In the genomic region with DNA sequence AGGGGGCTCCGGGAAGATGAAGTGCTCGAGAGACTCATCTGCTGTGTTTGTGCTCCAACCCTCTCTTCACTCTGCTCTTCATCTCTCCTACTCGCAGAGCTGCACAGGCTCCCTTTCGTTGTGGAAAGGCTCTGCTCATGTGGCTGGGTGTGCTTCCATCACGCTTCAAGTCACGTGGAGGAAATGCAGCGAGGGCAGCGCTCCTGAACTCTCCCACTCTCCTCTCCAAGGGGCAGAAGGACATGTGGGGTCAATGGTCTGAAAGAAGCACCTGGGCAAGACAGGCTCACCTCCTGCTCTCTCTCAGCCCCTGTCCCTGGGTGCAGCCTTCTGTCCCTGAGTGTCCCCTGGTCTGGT, we compare ENCODE assay signal across 1 cellular context.
A peak's percentile ranks its signal among the peaks of the same experiment; 100 is the strongest.
TF ChIP-seq lines count a peak whose summit lies in the region.

No MANE protein-coding gene starts in this region.

TF ChIP-seq in K562, 482 proteins besides CTCF, POLR2A, EP300 and RAD21 (continued from another document):
- TF ChIP-seq HMGN3 (IDR thresholded peaks at IDR 0.05; ENCODE audit: borderline replicate concordance, extremely low read depth, insufficient read length, low read depth, low read length): no peak
- TF ChIP-seq PCBP2 (IDR thresholded peaks at IDR 0.05; ENCODE audit: low read depth, low read length, poor library complexity, severe bottlenecking): no peak
- TF ChIP-seq GABPB1 (CRISPR knock-in tag; IDR thresholded peaks at IDR 0.05): 0 out of 2 replicates have a peak, but pooled peaks have one; percentile 17
- peak; percentile 83 for TF ChIP-seq USF1 (CRISPR knock-in tag; IDR thresholded peaks at IDR 0.05)
- no peak for TF ChIP-seq SNRNP70 (optimal IDR thresholded peaks at IDR 0.05; ENCODE audit: low read depth, low read length)
- no peak for TF ChIP-seq MECOM (CRISPR knock-in tag; IDR thresholded peaks at IDR 0.05)
- TF ChIP-seq ETV1 (tag; conservative IDR thresholded peaks at IDR 0.05; ENCODE audit: low read depth): no peak
- TF ChIP-seq SRSF3 (IDR thresholded peaks at IDR 0.05; ENCODE audit: insufficient read depth, low read length): no peak
